ENCODE assay signal across 20 cellular contexts in the genomic region with DNA sequence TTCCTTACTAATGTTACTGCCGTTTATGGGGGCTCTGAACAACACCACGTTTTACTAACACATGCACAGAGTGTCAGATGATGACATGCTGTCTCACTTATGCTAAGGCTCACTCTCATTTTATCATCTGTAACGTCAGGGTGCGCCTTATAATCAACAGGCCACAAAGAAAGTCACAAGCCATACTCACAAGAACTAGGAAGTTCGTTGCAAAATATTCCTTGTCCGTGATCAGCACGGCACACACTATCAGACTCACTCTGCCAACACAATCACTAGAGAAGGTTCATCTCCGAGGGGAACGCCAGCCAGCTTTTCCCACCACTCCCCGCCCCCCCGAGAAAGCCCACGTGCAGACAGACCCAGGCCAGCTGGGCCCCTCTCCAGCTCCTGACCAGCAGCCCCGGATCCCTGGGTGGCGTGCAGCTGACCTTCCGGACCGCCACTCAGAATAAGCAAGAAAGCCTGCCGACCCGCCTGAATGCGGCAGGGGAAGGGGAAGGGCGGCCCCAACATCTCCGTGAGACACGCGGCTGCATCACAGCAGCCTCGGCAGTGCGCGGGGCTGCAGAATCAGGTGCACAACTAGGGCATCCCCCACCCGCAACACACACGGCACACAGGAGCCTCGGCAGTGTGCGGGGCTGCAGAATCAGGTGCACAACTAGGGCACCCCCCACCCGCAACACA. TPM values are rescaled to one million over a fixed set of nuclear protein-coding genes. Genes with fewer than 3 reads are reported as not detected.
DNase-seq lines count a peak whose midpoint lies in the region; ATAC-seq, FAIRE-seq and TF ChIP-seq lines count a peak whose summit lies in the region.
"Had no signal": no experiment of that assay in that cellular context is flagged by ENCODE, and none has a peak within 500 bp of the region (broad histone marks: within the 10 kb centered on the region; RNA-seq: fewer than 3 reads in every experiment).

No MANE protein-coding gene starts in this region.

- TF ChIP-seq POLR2A in GM12891 (IDR thresholded peaks at IDR 0.05; ENCODE audit: low read depth, low read length), result no peak

- FAIRE-seq in GM12891 (lab: Jason Lieb, UNC), result no peak
- FAIRE-seq: frontal cortex, GM12878, islet of Langerhans had no signal

- no peaks in the 10 kb centered on the region for H4K20me1 ChIP-seq in hepatocyte (ENCODE audit: insufficient read depth, poor library complexity, severe bottlenecking)

- no peak overlapping the region for H3K4me3 ChIP-seq in CD4-positive, CD25-positive, alpha-beta regulatory T cell (ENCODE audit: low read depth, low read length)
- H3K4me3 ChIP-seq in hepatocyte, result no peak overlapping the region
- H3K4me3 ChIP-seq: GM12878 had no signal

- H3K27ac Mint-ChIP-seq in CD4-positive, CD25-positive, alpha-beta regulatory T cell, result peak overlapping the region in 1 of 3 donors; percentile 89
- H3K27ac Mint-ChIP-seq in IgD-negative memory B cell, result peak overlapping the region in 2 of 3 donors; percentile 62 to 63
- peak overlapping the region; percentile 46 to 89 for H3K27ac Mint-ChIP-seq in effector memory CD8-positive, alpha-beta T cell
- no peak overlapping the region for H3K27ac Mint-ChIP-seq in neural crest cell (ENCODE audit: unreplicated experiment)
- H3K27ac Mint-ChIP-seq in activated CD4-positive, alpha-beta memory T cell treated with anti-CD3 and anti-CD28 coated beads, Interleukin-2, amount 10 ng/mL, durations not matched to agents 7 days and 5 days, result no peak overlapping the region
- H3K27ac Mint-ChIP-seq: activated T-cell treated with anti-CD3 and anti-CD28 coated beads, Interleukin-2, amount 50 U/mL, for 72 hours had no signal

- H3K36me3 Mint-ChIP-seq in CD4-positive, CD25-positive, alpha-beta regulatory T cell, result no peaks in the 10 kb centered on the region
- H3K36me3 Mint-ChIP-seq in IgD-negative memory B cell (no peaks in the 10 kb centered on the region), neural crest cell (ENCODE audit: low read depth) (peaks cover 3% of the 10 kb centered on the region)
- H3K36me3 Mint-ChIP-seq in effector memory CD8-positive, alpha-beta T cell (ENCODE audit: insufficient read depth), result peaks cover 26% of the 10 kb centered on the region
- no peaks in the 10 kb centered on the region for H3K36me3 Mint-ChIP-seq in activated CD4-positive, alpha-beta memory T cell treated with anti-CD3 and anti-CD28 coated beads, Interleukin-2, amount 10 ng/mL, durations not matched to agents 7 days and 5 days (ENCODE audit: low read depth)

- H3K27ac ChIP-seq in CD4-positive, CD25-positive, alpha-beta regulatory T cell (ENCODE audit: insufficient read depth, low read length, poor library complexity, severe bottlenecking), result no peak overlapping the region
- H3K27ac ChIP-seq in hepatocyte, result no peak overlapping the region
- H3K27ac ChIP-seq: vagina had no signal

- no peaks in the 10 kb centered on the region for H3K27me3 ChIP-seq in CD4-positive, CD25-positive, alpha-beta regulatory T cell (ENCODE audit: control insufficient read depth, insufficient read depth, low read length)
- no peaks in the 10 kb centered on the region for H3K27me3 ChIP-seq in hepatocyte
- H3K27me3 ChIP-seq: vagina had no signal

- H3K9me3 Mint-ChIP-seq in CD4-positive, CD25-positive, alpha-beta regulatory T cell, result peaks cover 0 to 2% (median 0%) of the 10 kb centered on the region in 7 donors
- H3K9me3 Mint-ChIP-seq in IgD-negative memory B cell (no peaks in the 10 kb centered on the region), neural crest cell (no peaks in the 10 kb centered on the region)
- H3K9me3 Mint-ChIP-seq in effector memory CD8-positive, alpha-beta T cell, result no peaks in the 10 kb centered on the region
- H3K9me3 Mint-ChIP-seq in activated CD4-positive, alpha-beta memory T cell treated with anti-CD3 and anti-CD28 coated beads, Interleukin-2, amount 10 ng/mL, durations not matched to agents 7 days and 5 days, result no peaks in the 10 kb centered on the region
- H3K9me3 Mint-ChIP-seq: activated T-cell treated with anti-CD3 and anti-CD28 coated beads, Interleukin-2, amount 50 U/mL, for 72 hours had no signal

- H3K4me3 Mint-ChIP-seq in CD4-positive, CD25-positive, alpha-beta regulatory T cell, result peak overlapping the region in 3 of 4 donors; percentile 21 to 82 (median 46)
- H3K4me3 Mint-ChIP-seq in IgD-negative memory B cell (peak overlapping the region in 2 of 4 donors; percentile 24 to 36), neural crest cell (peak overlapping the region; percentile 51)
- H3K4me3 Mint-ChIP-seq in effector memory CD8-positive, alpha-beta T cell, result peak overlapping the region; percentile 60 to 69
- H3K4me3 Mint-ChIP-seq in activated CD4-positive, alpha-beta memory T cell treated with anti-CD3 and anti-CD28 coated beads, Interleukin-2, amount 10 ng/mL, durations not matched to agents 7 days and 5 days, result no peak overlapping the region

- POLR2A ChIA-PET in activated CD4-positive, alpha-beta memory T cell treated with anti-CD3 and anti-CD28 coated beads, Interleukin-2, amount 10 ng/mL, durations not matched to agents 7 days and 5 days (lab: Charles Lee), result interaction anchor here (0.9 kb wide), 1 partner anchor 67 kb away, joined by 3 read pairs; a partner anchor contains a TSS

- peaks cover under 1% of the 10 kb centered on the region for H3K79me2 ChIP-seq in hepatocyte

- no peak for DNase-seq in CD4-positive, CD25-positive, alpha-beta regulatory T cell
- DNase-seq in effector memory CD8-positive, alpha-beta T cell, result no peak
- DNase-seq in neural crest cell (ENCODE audit: low read depth, low spot score) (no peak), GM12891 (ENCODE audit: insufficient read length, low spot score) (no peak), hepatocyte (ENCODE audit: low spot score) (no peak), hippocampal formation (lab: John Stamatoyannopoulos, UW) (no peak)
- no peak for DNase-seq in activated CD4-positive, alpha-beta memory T cell treated with anti-CD3 and anti-CD28 coated beads, Interleukin-2, amount 10 ng/mL, durations not matched to agents 7 days and 5 days
- DNase-seq: effector CD8-positive, alpha-beta T cell; NCI-H1092; NCI-H226; stimulated activated CD4-positive, alpha-beta T cell treated with anti-CD3 and anti-CD28 coated beads, Interleukin-2, amount 100 ng/mL, for 24 hours had no signal

- no peak overlapping the region for H3K4me2 ChIP-seq in hepatocyte

- TF ChIP-seq CTCF in neural crest cell (conservative IDR thresholded peaks at IDR 0.05) (no peak), hepatocyte (IDR thresholded peaks at IDR 0.05; ENCODE audit: poor library complexity) (no peak)

- H3K27me3 Mint-ChIP-seq in CD4-positive, CD25-positive, alpha-beta regulatory T cell, result no peaks in the 10 kb centered on the region
- H3K27me3 Mint-ChIP-seq in IgD-negative memory B cell (peaks cover 1% of the 10 kb centered on the region), neural crest cell (ENCODE audit: low read depth) (peaks cover 2% of the 10 kb centered on the region)
- H3K27me3 Mint-ChIP-seq in effector memory CD8-positive, alpha-beta T cell, result no peaks in the 10 kb centered on the region
- H3K27me3 Mint-ChIP-seq in activated CD4-positive, alpha-beta memory T cell treated with anti-CD3 and anti-CD28 coated beads, Interleukin-2, amount 10 ng/mL, durations not matched to agents 7 days and 5 days, result no peaks in the 10 kb centered on the region

- peaks cover 32% of the 10 kb centered on the region for H3K4me1 ChIP-seq in CD4-positive, CD25-positive, alpha-beta regulatory T cell (ENCODE audit: control insufficient read depth, insufficient read depth, low read length, poor library complexity, severe bottlenecking)
- H3K4me1 ChIP-seq in hepatocyte (ENCODE audit: insufficient read depth), result peaks cover 39% of the 10 kb centered on the region

- no peaks in the 10 kb centered on the region for H3K36me3 ChIP-seq in CD4-positive, CD25-positive, alpha-beta regulatory T cell (ENCODE audit: control insufficient read depth, insufficient read depth, low read length)
- H3K36me3 ChIP-seq in hepatocyte (replicated peaks; ENCODE audit: insufficient read depth, low read depth), result no peaks in the 10 kb centered on the region
- H3K36me3 ChIP-seq: vagina had no signal

- H2AFZ ChIP-seq in hepatocyte, result no peak overlapping the region

- peaks cover 8 to 38% (median 18%) of the 10 kb centered on the region in 4 donors for H3K4me1 Mint-ChIP-seq in CD4-positive, CD25-positive, alpha-beta regulatory T cell
- peaks cover 7 to 16% (median 12%) of the 10 kb centered on the region in 3 donors for H3K4me1 Mint-ChIP-seq in IgD-negative memory B cell
- peaks cover 37 to 38% of the 10 kb centered on the region in 2 donors for H3K4me1 Mint-ChIP-seq in effector memory CD8-positive, alpha-beta T cell (ENCODE audit: low read depth in 2 of 2)
- H3K4me1 Mint-ChIP-seq in neural crest cell, result peaks cover 40% of the 10 kb centered on the region
- H3K4me1 Mint-ChIP-seq in activated CD4-positive, alpha-beta memory T cell treated with anti-CD3 and anti-CD28 coated beads, Interleukin-2, amount 10 ng/mL, durations not matched to agents 7 days and 5 days, result peaks cover 42% of the 10 kb centered on the region

- CTCF ChIA-PET in activated CD4-positive, alpha-beta memory T cell treated with anti-CD3 and anti-CD28 coated beads, Interleukin-2, amount 10 ng/mL, durations not matched to agents 7 days and 5 days (lab: Charles Lee), result no interaction called here

- H3K9me3 ChIP-seq in CD4-positive, CD25-positive, alpha-beta regulatory T cell (ENCODE audit: control insufficient read depth in 2 of 2, low read length in 2 of 2), result no peaks in the 10 kb centered on the region
- no peaks in the 10 kb centered on the region for H3K9me3 ChIP-seq in hepatocyte (ENCODE audit: low read depth)
- H3K9me3 ChIP-seq: vagina had no signal

- ATAC-seq in CD4-positive, CD25-positive, alpha-beta regulatory T cell (ENCODE audit: low read depth in 2 of 2), result no peak
- ATAC-seq in effector memory CD8-positive, alpha-beta T cell (replicated peaks), result no peak
- ATAC-seq: activated T-cell treated with anti-CD3 and anti-CD28 coated beads, Interleukin-2, amount 50 U/mL, for 72 hours; GM12878 had no signal

- WGBS in hepatocyte (ENCODE audit: low lambda C conversion rate, missing lambda C conversion rate), result 90% methylated on average over 31 of the region's 31 CpGs

- no peaks in the 10 kb centered on the region for H3K9me2 ChIP-seq in hepatocyte (replicated peaks; ENCODE audit: insufficient read depth)

RNA-seq across cellular contexts. Expression of a gene that starts 2.7 kb away (rescaled TPM):
- 21.5 TPM for total RNA-seq in CD4-positive, CD25-positive, alpha-beta regulatory T cell
- 10 to 100 TPM; 14.1 to 26.4 (median 19.4) TPM for polyA plus RNA-seq in CD4-positive, CD25-positive, alpha-beta regulatory T cell
- polyA plus RNA-seq in IgD-negative memory B cell (2.6 TPM), hepatocyte (2.1 and 2.6 TPM in 2 replicates)
- total RNA-seq in neural crest cell (0.41 TPM in 1 of 2 replicates, not detected in the other), hepatocyte (5.2 and 6.5 TPM in 2 replicates)
- 3.0 TPM for polyA plus RNA-seq in GM12891 (2012; ENCODE audit: low read depth, missing spikeins)
- total RNA-seq in activated CD4-positive, alpha-beta memory T cell treated with anti-CD3 and anti-CD28 coated beads, Interleukin-2, amount 10 ng/mL, durations not matched to agents 7 days and 5 days, result 10 to 100 TPM; 10.0 to 10.1 TPM

RNA-seq across cellular contexts. Expression of a gene that starts 46.3 kb away (rescaled TPM):
- total RNA-seq in CD4-positive, CD25-positive, alpha-beta regulatory T cell, result not detected
- under 1 TPM in 1 of 4 donors, not detected in 3; 0.10 TPM for polyA plus RNA-seq in CD4-positive, CD25-positive, alpha-beta regulatory T cell
- 0.66 TPM for polyA plus RNA-seq in IgD-negative memory B cell
- total RNA-seq in neural crest cell, result 0.91 and 1.1 TPM in 2 replicates
- 6.5 TPM for polyA plus RNA-seq in GM12891 (2012; ENCODE audit: low read depth, missing spikeins)
- 3.6 and 4.5 TPM in 2 replicates for total RNA-seq in hepatocyte
- polyA plus RNA-seq in hepatocyte, result 9.1 and 11.1 TPM in 2 replicates
- under 1 TPM in 1 of 2 experiments, not detected in 1; 0.15 TPM for total RNA-seq in activated CD4-positive, alpha-beta memory T cell treated with anti-CD3 and anti-CD28 coated beads, Interleukin-2, amount 10 ng/mL, durations not matched to agents 7 days and 5 days

RNA-seq across cellular contexts. Expression of a gene that starts 58.6 kb away (rescaled TPM):
- total RNA-seq in CD4-positive, CD25-positive, alpha-beta regulatory T cell, result not detected
- polyA plus RNA-seq in CD4-positive, CD25-positive, alpha-beta regulatory T cell, result not detected
- polyA plus RNA-seq in IgD-negative memory B cell (not detected), hepatocyte (72.3 and 112 TPM in 2 replicates)
- total RNA-seq in neural crest cell (not detected in 2 replicates), hepatocyte (20.3 and 31.1 TPM in 2 replicates)
- not detected for polyA plus RNA-seq in GM12891 (2012; ENCODE audit: low read depth, missing spikeins)
- total RNA-seq in activated CD4-positive, alpha-beta memory T cell treated with anti-CD3 and anti-CD28 coated beads, Interleukin-2, amount 10 ng/mL, durations not matched to agents 7 days and 5 days, result not detected
- total RNA-seq: activated T-cell treated with anti-CD3 and anti-CD28 coated beads, Interleukin-2, amount 50 U/mL, for 72 hours; Daoy; frontal cortex; GM12878; pulmonary artery endothelial cell had no signal
- polyA plus RNA-seq: BJ, GM12878 had no signal

Comparison
In these comparisons a context has a peak if more than half of its experiments do, and no peak if none do; other contexts are left out.
1. H3K27ac Mint-ChIP-seq: peak in IgD-negative memory B cell (2 of 3) and effector memory CD8-positive, alpha-beta T cell (2 of 2); none in neural crest cell (single experiment) and activated CD4-positive, alpha-beta memory T cell treated with anti-CD3 and anti-CD28 coated beads, Interleukin-2, amount 10 ng/mL, durations not matched to agents 7 days and 5 days (single experiment).
2. RNA of a gene that starts 58.6 kb away (total RNA-seq): 20.3 to 31.1 TPM in hepatocyte; not detected in CD4-positive, CD25-positive, alpha-beta regulatory T cell (single experiment), not detected in neural crest cell and not detected in activated CD4-positive, alpha-beta memory T cell treated with anti-CD3 and anti-CD28 coated beads, Interleukin-2, amount 10 ng/mL, durations not matched to agents 7 days and 5 days; every median in the first group is over 10 times any median in the second.